ENCODE assay signal across 19 cellular contexts in the genomic region with DNA sequence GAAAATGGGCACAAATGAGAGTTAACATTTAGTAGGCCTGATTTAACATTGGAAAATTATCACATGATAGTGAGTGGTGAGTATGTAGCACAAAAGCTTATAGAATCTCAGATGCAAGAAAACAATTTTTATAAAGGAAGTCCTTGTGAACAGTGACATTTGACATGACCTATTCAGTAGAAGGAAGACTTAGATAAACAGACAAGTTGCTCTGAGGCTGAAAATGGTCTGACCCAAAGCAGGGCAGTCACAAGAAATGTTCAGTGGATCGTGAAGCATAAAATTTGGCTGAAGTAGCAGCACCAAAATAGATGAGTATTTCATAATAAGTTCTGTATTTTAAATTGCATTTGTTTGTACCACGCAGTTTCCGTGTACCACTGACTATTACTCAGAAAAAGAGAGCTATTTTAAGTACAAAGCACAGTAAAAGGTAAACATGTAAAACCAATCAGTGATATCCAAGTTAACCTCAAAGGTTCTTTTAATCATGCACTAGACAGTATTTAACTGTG.
"Had no signal": no experiment of that assay in that cellular context is flagged by ENCODE, and none has a peak within 500 bp of the region (broad histone marks: within the 10 kb centered on the region; RNA-seq: fewer than 3 reads in every experiment).

No MANE protein-coding gene starts in this region.

- H3K4me3 Mint-ChIP-seq: activated CD8-positive, alpha-beta T cell treated with anti-CD3 and anti-CD28 coated beads, Interleukin-2, amount 10 ng/mL, durations not matched to agents 7 days and 5 days; effector memory CD8-positive, alpha-beta T cell; naive B cell; stimulated activated effector memory CD8-positive, alpha-beta T cell treated with anti-CD3 and anti-CD28 coated beads, Interleukin-12 subunit alpha, Interleukin-12 subunit beta, amount 100 ng/mL, for 72 hours; WTC11 had no signal

- H3K27ac Mint-ChIP-seq: activated CD8-positive, alpha-beta T cell treated with anti-CD3 and anti-CD28 coated beads, Interleukin-2, amount 10 ng/mL, durations not matched to agents 7 days and 5 days; effector memory CD8-positive, alpha-beta T cell; naive B cell; stimulated activated effector memory CD8-positive, alpha-beta T cell treated with anti-CD3 and anti-CD28 coated beads, Interleukin-12 subunit alpha, Interleukin-12 subunit beta, amount 100 ng/mL, for 72 hours; WTC11 had no signal

- H3K4me1 Mint-ChIP-seq: naive B cell; stimulated activated effector memory CD8-positive, alpha-beta T cell treated with anti-CD3 and anti-CD28 coated beads, Interleukin-12 subunit alpha, Interleukin-12 subunit beta, amount 100 ng/mL, for 72 hours; WTC11 had no signal

- H3K36me3 Mint-ChIP-seq: naive B cell; stimulated activated effector memory CD8-positive, alpha-beta T cell treated with anti-CD3 and anti-CD28 coated beads, Interleukin-12 subunit alpha, Interleukin-12 subunit beta, amount 100 ng/mL, for 72 hours; WTC11 had no signal

- H3K27me3 ChIP-seq: adrenal gland, esophagus muscularis mucosa, heart right ventricle, neutrophil, transverse colon had no signal

- H3K9me3 Mint-ChIP-seq: WTC11 had no signal

- H3K27me3 Mint-ChIP-seq: effector memory CD8-positive, alpha-beta T cell; naive B cell had no signal

- H3K4me1 ChIP-seq: adrenal gland, heart right ventricle, lower lobe of right lung, transverse colon had no signal

- H3K4me3 ChIP-seq: adrenal gland, esophagus muscularis mucosa, heart right ventricle, lower lobe of right lung, SK-N-MC, transverse colon had no signal

- H3K9me3 ChIP-seq: adrenal gland, esophagus muscularis mucosa, heart right ventricle, lower lobe of right lung, neutrophil, transverse colon had no signal

- ATAC-seq: activated CD8-positive, alpha-beta T cell treated with anti-CD3 and anti-CD28 coated beads, Interleukin-2, amount 10 ng/mL, durations not matched to agents 7 days and 5 days; effector memory CD8-positive, alpha-beta T cell; heart right ventricle; lower lobe of right lung; right cardiac atrium; stimulated activated effector memory CD8-positive, alpha-beta T cell treated with anti-CD3 and anti-CD28 coated beads, Interleukin-12 subunit alpha, Interleukin-12 subunit beta, amount 100 ng/mL, for 72 hours; WTC11 had no signal

- H3K36me3 ChIP-seq: adrenal gland, esophagus muscularis mucosa, heart right ventricle, lower lobe of right lung, neutrophil, transverse colon had no signal

- DNase-seq: activated CD4-positive, alpha-beta T cell treated with anti-CD3 and anti-CD28 coated beads for 48 hours; activated CD8-positive, alpha-beta memory T cell treated with anti-CD3 and anti-CD28 coated beads, Interleukin-2, amount 50 U/mL, for 48 hours; activated CD8-positive, alpha-beta T cell treated with anti-CD3 and anti-CD28 coated beads, Interleukin-2, amount 10 ng/mL, durations not matched to agents 7 days and 5 days; activated naive CD4-positive, alpha-beta T cell treated with Interleukin-2 at 50 U/mL for 16 hours; adrenal gland; cortex of kidney; effector memory CD8-positive, alpha-beta T cell; heart right ventricle; lower lobe of right lung; midbrain; naive B cell; posterior cingulate gyrus; right cardiac atrium; transverse colon had no signal

- H3K27ac ChIP-seq: adrenal gland, esophagus muscularis mucosa, heart right ventricle, lower lobe of right lung, neutrophil, SK-N-MC, transverse colon had no signal
